16 cellular contexts compared by ENCODE assay signal in genomic region chr2:236342951-236343350, GRCh38.
"Had no signal": no experiment of that assay in that cellular context is flagged by ENCODE, and none has a peak within 500 bp of the region (broad histone marks: within the 10 kb centered on the region; RNA-seq: fewer than 3 reads in every experiment).

No MANE protein-coding gene starts in this region.

- H3K9me3 Mint-ChIP-seq: natural killer cell treated with Interleukin-12 subunit alpha and Interleukin-12 subunit beta and Interleukin-15 and Interleukin-18, amount 100 ng/mL, for 72 hours; stimulated activated effector memory CD8-positive, alpha-beta T cell treated with anti-CD3 and anti-CD28 coated beads, Interleukin-12 subunit alpha, Interleukin-12 subunit beta, amount 100 ng/mL, for 72 hours; stimulated activated naive CD8-positive, alpha-beta T cell treated with anti-CD3 and anti-CD28 coated beads, Interleukin-15, Interleukin-2, amounts not matched to agents 100 ng/mL and 50 ng/mL, for 24 hours had no signal

- H3K27me3 ChIP-seq: body of pancreas, cardiac muscle cell, heart right ventricle, uterus had no signal

- DNase-seq: activated CD4-positive, alpha-beta T cell treated with anti-CD3 and anti-CD28 coated beads for 1 hour; cortex of kidney had no signal

- H3K9me3 ChIP-seq: body of pancreas, heart right ventricle, uterus had no signal

- H3K4me3 Mint-ChIP-seq: activated CD8-positive, alpha-beta T cell treated with anti-CD3 and anti-CD28 coated beads, Interleukin-2, amount 10 ng/mL, durations not matched to agents 7 days and 5 days; activated naive CD8-positive, alpha-beta T cell; natural killer cell treated with Interleukin-12 subunit alpha and Interleukin-12 subunit beta and Interleukin-15 and Interleukin-18, amount 100 ng/mL, for 72 hours; stimulated activated effector memory CD8-positive, alpha-beta T cell treated with anti-CD3 and anti-CD28 coated beads, Interleukin-12 subunit alpha, Interleukin-12 subunit beta, amount 100 ng/mL, for 72 hours; stimulated activated naive CD8-positive, alpha-beta T cell treated with anti-CD3 and anti-CD28 coated beads, Interleukin-15, Interleukin-2, amounts not matched to agents 100 ng/mL and 50 ng/mL, for 24 hours; type B pancreatic cell; WTC11 had no signal

- H3K27ac ChIP-seq: body of pancreas, cardiac muscle cell, uterus had no signal

- FAIRE-seq: small intestine had no signal

- H3K27ac Mint-ChIP-seq: activated CD8-positive, alpha-beta T cell treated with anti-CD3 and anti-CD28 coated beads, Interleukin-2, amount 10 ng/mL, durations not matched to agents 7 days and 5 days; activated naive CD8-positive, alpha-beta T cell; natural killer cell treated with Interleukin-12 subunit alpha and Interleukin-12 subunit beta and Interleukin-15 and Interleukin-18, amount 100 ng/mL, for 72 hours; stimulated activated effector memory CD8-positive, alpha-beta T cell treated with anti-CD3 and anti-CD28 coated beads, Interleukin-12 subunit alpha, Interleukin-12 subunit beta, amount 100 ng/mL, for 72 hours; stimulated activated naive CD8-positive, alpha-beta T cell treated with anti-CD3 and anti-CD28 coated beads, Interleukin-15, Interleukin-2, amounts not matched to agents 100 ng/mL and 50 ng/mL, for 24 hours; type B pancreatic cell; WTC11 had no signal

- H3K36me3 Mint-ChIP-seq: activated naive CD8-positive, alpha-beta T cell; natural killer cell treated with Interleukin-12 subunit alpha and Interleukin-12 subunit beta and Interleukin-15 and Interleukin-18, amount 100 ng/mL, for 72 hours; stimulated activated effector memory CD8-positive, alpha-beta T cell treated with anti-CD3 and anti-CD28 coated beads, Interleukin-12 subunit alpha, Interleukin-12 subunit beta, amount 100 ng/mL, for 72 hours; type B pancreatic cell had no signal

- H3K4me3 ChIP-seq: body of pancreas, cardiac muscle cell, heart right ventricle, lung, uterus had no signal

- H3K36me3 ChIP-seq: cardiac muscle cell, heart right ventricle, uterus had no signal

- ATAC-seq: activated CD8-positive, alpha-beta T cell treated with anti-CD3 and anti-CD28 coated beads, Interleukin-2, amount 10 ng/mL, durations not matched to agents 7 days and 5 days; body of pancreas; natural killer cell treated with Interleukin-12 subunit alpha and Interleukin-12 subunit beta and Interleukin-15 and Interleukin-18, amount 100 ng/mL, for 72 hours; sciatic nerve; stimulated activated effector memory CD8-positive, alpha-beta T cell treated with anti-CD3 and anti-CD28 coated beads, Interleukin-12 subunit alpha, Interleukin-12 subunit beta, amount 100 ng/mL, for 72 hours; WTC11 had no signal

- H3K4me1 ChIP-seq: body of pancreas had no signal

- H3K4me1 Mint-ChIP-seq: stimulated activated effector memory CD8-positive, alpha-beta T cell treated with anti-CD3 and anti-CD28 coated beads, Interleukin-12 subunit alpha, Interleukin-12 subunit beta, amount 100 ng/mL, for 72 hours had no signal
